In the genomic region with DNA sequence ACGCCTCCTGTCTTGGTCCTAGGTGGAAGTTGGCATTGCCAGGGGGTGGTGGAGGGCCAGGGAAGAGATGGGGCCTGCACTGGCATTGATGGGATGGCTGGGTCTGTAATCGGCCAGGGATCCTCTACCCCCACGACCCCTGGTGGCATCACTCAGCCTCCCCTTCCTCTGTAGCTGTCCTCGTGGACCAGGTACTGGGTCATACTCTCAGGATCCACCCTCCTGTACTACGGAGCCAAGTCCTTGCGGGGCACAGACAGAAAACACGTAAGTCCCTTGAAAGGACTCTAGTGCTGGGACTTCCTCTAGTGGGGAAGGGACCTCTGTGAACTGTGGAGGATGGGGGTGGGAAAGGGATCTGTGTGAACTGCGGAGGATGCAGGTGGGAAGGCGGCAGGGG, we compare ENCODE assay signal across 33 cellular contexts.
"Had no signal": no experiment of that assay in that cellular context is flagged by ENCODE, and none has a peak within 500 bp of the region (broad histone marks: within the 10 kb centered on the region; RNA-seq: fewer than 3 reads in every experiment).

No MANE protein-coding gene starts in this region.

- H3K4me3 Mint-ChIP-seq: activated B cell treated with CpG ODN at 0.5 μM for 24 hours; activated CD8-positive, alpha-beta memory T cell treated with anti-CD3 and anti-CD28 coated beads, Interleukin-2, amount 10 ng/mL, durations not matched to agents 7 days and 5 days; activated CD8-positive, alpha-beta T cell treated with anti-CD3 and anti-CD28 coated beads for 36 hours; activated naive CD4-positive, alpha-beta T cell treated with anti-CD3 and anti-CD28 coated beads, Interleukin-2, amount 50 U/mL, for 24 hours; activated naive CD8-positive, alpha-beta T cell treated with anti-CD3 and anti-CD28 coated beads, Interleukin-2, amount 10 ng/mL, durations not matched to agents 7 days and 5 days; activated T-helper 1 cell treated with anti-CD3 and anti-CD28 coated beads, Interleukin-12 subunit alpha, Interleukin-12 subunit beta, Interleukin-2, Interleukin-4 antibody, amounts not matched to agents 30 ng/mL and 10 ng/mL and 1 ng/mL, durations not matched to agents 14 hours and 24 hours and 36 hours; brain; T-helper 17 cell; T-helper 2 cell treated with Interferon-gamma antibody and Interleukin-4, amounts not matched to agents 5 μg/mL and 100 μg/mL, for 36 hours had no signal

- H3K27ac ChIP-seq: ascending aorta, breast epithelium, cardiac muscle cell, colonic mucosa, epithelial cell of prostate, esophagus squamous epithelium, gastroesophageal sphincter, WERI-Rb-1 had no signal

- H3K4me1 Mint-ChIP-seq: activated CD8-positive, alpha-beta memory T cell treated with anti-CD3 and anti-CD28 coated beads, Interleukin-2, amount 10 ng/mL, durations not matched to agents 7 days and 5 days; activated naive CD4-positive, alpha-beta T cell treated with anti-CD3 and anti-CD28 coated beads, Interleukin-2, amount 50 U/mL, for 24 hours had no signal

- H3K36me3 Mint-ChIP-seq: activated CD8-positive, alpha-beta memory T cell treated with anti-CD3 and anti-CD28 coated beads, Interleukin-2, amount 10 ng/mL, durations not matched to agents 7 days and 5 days; activated naive CD4-positive, alpha-beta T cell treated with anti-CD3 and anti-CD28 coated beads, Interleukin-2, amount 50 U/mL, for 24 hours; activated naive CD8-positive, alpha-beta T cell treated with anti-CD3 and anti-CD28 coated beads, Interleukin-2, amount 10 ng/mL, durations not matched to agents 7 days and 5 days; brain had no signal

- H3K27me3 ChIP-seq: ascending aorta, breast epithelium, cardiac muscle cell, colonic mucosa, esophagus squamous epithelium, gastroesophageal sphincter had no signal

- H3K27me3 Mint-ChIP-seq: activated B cell treated with CpG ODN at 0.5 μM for 24 hours; activated CD8-positive, alpha-beta memory T cell treated with anti-CD3 and anti-CD28 coated beads, Interleukin-2, amount 10 ng/mL, durations not matched to agents 7 days and 5 days; activated CD8-positive, alpha-beta T cell treated with anti-CD3 and anti-CD28 coated beads for 36 hours; activated naive CD4-positive, alpha-beta T cell treated with anti-CD3 and anti-CD28 coated beads, Interleukin-2, amount 50 U/mL, for 24 hours; brain had no signal

- FAIRE-seq: endometrium, endothelial cell of umbilical vein had no signal

- H3K9me3 Mint-ChIP-seq: activated B cell treated with CpG ODN at 0.5 μM for 24 hours; activated CD8-positive, alpha-beta T cell treated with anti-CD3 and anti-CD28 coated beads for 36 hours; activated naive CD4-positive, alpha-beta T cell treated with anti-CD3 and anti-CD28 coated beads, Interleukin-2, amount 50 U/mL, for 24 hours; activated naive CD8-positive, alpha-beta T cell treated with anti-CD3 and anti-CD28 coated beads, Interleukin-2, amount 10 ng/mL, durations not matched to agents 7 days and 5 days; activated T-helper 1 cell treated with anti-CD3 and anti-CD28 coated beads, Interleukin-12 subunit alpha, Interleukin-12 subunit beta, Interleukin-2, Interleukin-4 antibody, amounts not matched to agents 30 ng/mL and 10 ng/mL and 1 ng/mL, durations not matched to agents 14 hours and 24 hours and 36 hours; activated T-helper 2 cell treated with anti-CD3 and anti-CD28 coated beads, Interferon-gamma antibody, Interleukin-2, Interleukin-4, amounts not matched to agents 10 μg/mL and 5 μg/mL and 100 μg/mL, durations not matched to agents 14 hours and 24 hours and 36 hours; brain; T-helper 2 cell treated with Interferon-gamma antibody and Interleukin-4, amounts not matched to agents 5 μg/mL and 100 μg/mL, for 36 hours had no signal

- DNase-seq: activated B cell treated with CpG ODN at 0.5 μM for 24 hours; activated CD4-positive, alpha-beta T cell treated with anti-CD3 and anti-CD28 coated beads for 48 hours; activated CD4-positive, alpha-beta T cell treated with anti-CD3 and anti-CD28 coated beads, Interleukin-2, amount 50 U/mL, for 1 hour; activated CD4-positive, alpha-beta T cell treated with anti-CD3 and anti-CD28 coated beads, Interleukin-2, amount 50 U/mL, for 48 hours; activated CD8-positive, alpha-beta memory T cell treated with anti-CD3 and anti-CD28 coated beads, Interleukin-2, amount 10 ng/mL, durations not matched to agents 7 days and 5 days; activated CD8-positive, alpha-beta memory T cell treated with anti-CD3 and anti-CD28 coated beads, Interleukin-2, amount 50 U/mL, for 4 hours; activated CD8-positive, alpha-beta T cell treated with anti-CD3 and anti-CD28 coated beads for 36 hours; activated naive CD8-positive, alpha-beta T cell treated with anti-CD3 and anti-CD28 coated beads, Interleukin-2, amount 10 ng/mL, durations not matched to agents 7 days and 5 days; activated T-cell treated with anti-CD3 and anti-CD28 coated beads, Interleukin-2, amount 50 U/mL, for 1 hour; activated T-cell treated with anti-CD3 and anti-CD28 coated beads, Interleukin-2, amount 50 U/mL, for 48 hours; central memory CD4-positive, alpha-beta T cell; cerebellar nuclear complex; colonic mucosa; effector CD8-positive, alpha-beta T cell; esophagus squamous epithelium; foreskin melanocyte; T-helper 1 cell; T-helper 17 cell; T1000; WERI-Rb-1 had no signal

- ATAC-seq: activated CD4-positive, CD25-positive, alpha-beta regulatory T cell treated with anti-CD3 and anti-CD28 coated beads, Interleukin-2, amount 50 U/mL, for 24 hours; activated CD8-positive, alpha-beta memory T cell treated with anti-CD3 and anti-CD28 coated beads, Interleukin-2, amount 10 ng/mL, durations not matched to agents 7 days and 5 days; activated CD8-positive, alpha-beta T cell treated with anti-CD3 and anti-CD28 coated beads for 36 hours; gastroesophageal sphincter; T-helper 17 cell had no signal

- H3K9me3 ChIP-seq: ascending aorta, breast epithelium, colonic mucosa, esophagus squamous epithelium, gastroesophageal sphincter had no signal

- H3K4me1 ChIP-seq: ascending aorta, breast epithelium, colonic mucosa had no signal

- H3K36me3 ChIP-seq: ascending aorta, breast epithelium, cardiac muscle cell, colonic mucosa, esophagus squamous epithelium, gastroesophageal sphincter, WERI-Rb-1 had no signal

- H3K27ac Mint-ChIP-seq: activated B cell treated with CpG ODN at 0.5 μM for 24 hours; activated CD8-positive, alpha-beta memory T cell treated with anti-CD3 and anti-CD28 coated beads, Interleukin-2, amount 10 ng/mL, durations not matched to agents 7 days and 5 days; activated CD8-positive, alpha-beta T cell treated with anti-CD3 and anti-CD28 coated beads for 36 hours; activated naive CD4-positive, alpha-beta T cell treated with anti-CD3 and anti-CD28 coated beads, Interleukin-2, amount 50 U/mL, for 24 hours; activated naive CD8-positive, alpha-beta T cell treated with anti-CD3 and anti-CD28 coated beads, Interleukin-2, amount 10 ng/mL, durations not matched to agents 7 days and 5 days; activated T-helper 1 cell treated with anti-CD3 and anti-CD28 coated beads, Interleukin-12 subunit alpha, Interleukin-12 subunit beta, Interleukin-2, Interleukin-4 antibody, amounts not matched to agents 30 ng/mL and 10 ng/mL and 1 ng/mL, durations not matched to agents 14 hours and 24 hours and 36 hours; activated T-helper 2 cell treated with anti-CD3 and anti-CD28 coated beads, Interferon-gamma antibody, Interleukin-2, Interleukin-4, amounts not matched to agents 10 μg/mL and 5 μg/mL and 100 μg/mL, durations not matched to agents 14 hours and 24 hours and 36 hours; brain; T-helper 2 cell treated with Interferon-gamma antibody and Interleukin-4, amounts not matched to agents 5 μg/mL and 100 μg/mL, for 36 hours had no signal

- H3K4me3 ChIP-seq: ascending aorta, breast epithelium, cardiac muscle cell, colonic mucosa, esophagus squamous epithelium, gastroesophageal sphincter had no signal
